In the genomic region with DNA sequence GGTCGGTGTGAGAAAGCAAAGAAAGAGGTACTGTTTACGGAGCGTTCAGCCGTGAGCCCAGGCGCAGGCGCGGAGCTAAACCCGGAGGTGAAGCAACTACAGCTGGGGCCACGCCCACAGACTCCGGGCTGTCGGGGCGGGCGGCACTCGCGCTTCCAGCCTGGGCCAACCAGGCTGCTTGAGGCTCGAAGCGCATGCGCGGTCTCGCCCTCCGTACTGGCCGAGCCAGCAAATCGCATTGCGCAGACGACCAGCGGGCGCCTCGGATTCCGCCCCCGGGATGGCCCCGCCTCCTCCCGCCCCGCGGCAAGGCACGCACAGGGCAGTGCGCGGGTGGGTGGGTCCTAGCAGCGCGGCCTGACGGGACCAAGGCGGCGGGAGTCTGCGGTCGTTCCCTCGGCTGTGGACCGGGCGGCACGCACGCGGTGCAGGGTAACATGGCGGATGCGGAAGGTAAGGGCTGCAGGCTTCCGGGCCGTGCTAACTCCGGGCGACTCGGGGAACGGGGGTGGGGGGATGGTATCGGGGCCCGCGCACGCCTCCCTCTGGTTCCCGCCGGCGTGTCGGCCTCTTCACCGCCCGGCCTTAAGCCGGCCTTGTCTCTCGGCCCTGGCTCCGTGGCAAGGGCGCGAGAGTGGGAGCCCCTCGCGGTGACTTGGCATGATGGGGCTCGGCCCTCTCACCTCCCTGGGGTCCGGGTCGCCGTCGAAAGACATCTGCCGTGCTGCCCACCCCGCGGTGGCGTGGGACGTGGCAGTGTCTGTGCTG, we compare ENCODE assay signal across 8 cellular contexts.
A peak's percentile ranks its signal among the peaks of the same experiment; 100 is the strongest.
DNase-seq lines count a peak whose midpoint lies in the region; ATAC-seq and TF ChIP-seq lines count a peak whose summit lies in the region.

Gene DKC1, plus strand, starts transcription at position 336 of the 768 bp plus-strand sequence. Its CDS starts 102 bp downstream, at position 438.

- ATAC-seq in HG03196 (IDR thresholded peaks at IDR 0.05; ENCODE audit: unreplicated experiment): peak; percentile 86

- peak; percentile 3 for TF ChIP-seq CTCF in AG09309 (IDR thresholded peaks at IDR 0.05; ENCODE audit: control insufficient read depth, insufficient read depth, low read depth, low read length, missing control alignments)

- in situ Hi-C loops in GM18951 (cut with MboI; ENCODE audit: low sequenced_read_pairs, unreplicated experiment): no loop called here

- peak; percentile 75 for TF ChIP-seq POLR2A in GM18951 (IDR thresholded peaks at IDR 0.05; ENCODE audit: extremely low read depth, insufficient read depth, insufficient read length)

- DNase-seq in AG09309 (ENCODE audit: low read depth) (peak; percentile 74), NCI-H345 (lab: John Stamatoyannopoulos, UW) (peak; percentile 98), islet precursor cell (peak; percentile 98)
- peak; percentile 82 to 91 (median 87) for DNase-seq in activated CD4-positive, CD25-positive, alpha-beta regulatory T cell (lab: John Stamatoyannopoulos, UW)
- peak; percentile 94 for DNase-seq in central memory CD4-positive, alpha-beta T cell
- peak; percentile 83 to 92 (median 90) for DNase-seq in stimulated activated CD4-positive, alpha-beta T cell treated with anti-CD3 and anti-CD28 coated beads, Interleukin-12 subunit alpha, Interleukin-12 subunit beta, amount 100 ng/mL, for 48 hours (ENCODE audit: low read depth in 2 of 3, low spot score in 1 of 3)

- H3K4me3 ChIP-seq in AG09309 (ENCODE audit: control insufficient read depth, low read depth, low read length): peak within 1 kb of the TSS; percentile 67

Comparison
In these comparisons a context has a peak if more than half of its experiments do, and no peak if none do; other contexts are left out.
1. Peak in every context shown above with its lines: DNase-seq, ATAC-seq and H3K4me3 ChIP-seq.